In genomic region chr5:132294728-132295504, GRCh38 we compare ENCODE assay signal across 8 cellular contexts. TPM values are rescaled to one million over a fixed set of nuclear protein-coding genes. Genes with fewer than 3 reads are reported as not detected.
A peak's percentile ranks its signal among the peaks of the same experiment; 100 is the strongest.
DNase-seq lines count a peak whose midpoint lies in the region; ATAC-seq and TF ChIP-seq lines count a peak whose summit lies in the region.

No MANE protein-coding gene starts in this region.

- H3K27ac ChIP-seq in ascending aorta, result peak overlapping the region; percentile 89 to 99
- peak overlapping the region; percentile 99 for H3K27ac ChIP-seq in smooth muscle cell (ENCODE audit: low read depth)

- peak overlapping the region; percentile 93 for H3K4me2 ChIP-seq in smooth muscle cell

- peak overlapping the region; percentile 95 for H3K9ac ChIP-seq in smooth muscle cell (ENCODE audit: low read depth)

- ATAC-seq in GM18907 (IDR thresholded peaks at IDR 0.05; ENCODE audit: unreplicated experiment) (peak; percentile 8), HG03460 (IDR thresholded peaks at IDR 0.05; ENCODE audit: unreplicated experiment) (peak; percentile 11), T-helper 17 cell (peak; percentile 50), GM21576 (IDR thresholded peaks at IDR 0.05; ENCODE audit: unreplicated experiment) (no peak)

- H3K4me3 ChIP-seq in ascending aorta, result peak overlapping the region; percentile 71 to 72
- peak overlapping the region; percentile 31 for H3K4me3 ChIP-seq in iPS-11a (ENCODE audit: low read depth, low read length)
- H3K4me3 ChIP-seq in smooth muscle cell, result peak overlapping the region; percentile 64

- WGBS in smooth muscle cell (ENCODE audit: low lambda C conversion rate), result 2% methylated on average over 49 of the region's 50 CpGs

- H3K4me1 ChIP-seq in ascending aorta, result peaks cover 3 to 17% of the 10 kb centered on the region in 2 donors
- peaks cover 10% of the 10 kb centered on the region for H3K4me1 ChIP-seq in smooth muscle cell (ENCODE audit: low read depth)

- H3K4me1 Mint-ChIP-seq in T-helper 17 cell, result peaks cover 15% of the 10 kb centered on the region

- H3K79me2 ChIP-seq in smooth muscle cell (ENCODE audit: low read depth), result peaks cover 8% of the 10 kb centered on the region

- no peak for TF ChIP-seq CTCF in ascending aorta (IDR thresholded peaks at IDR 0.05)
- TF ChIP-seq CTCF in smooth muscle cell (IDR thresholded peaks at IDR 0.05; ENCODE audit: borderline replicate concordance, insufficient read depth, poor library complexity, severe bottlenecking), result no peak

- H3K27me3 Mint-ChIP-seq in T-helper 17 cell, result peaks cover 8% of the 10 kb centered on the region

- intact Hi-C loops in ascending aorta (cut with DNase I), result loop anchor here (1.0 to 10.0 kb wide), 6 partner anchors 30 to 202 kb away; no protein-coding TSS in a partner anchor

- DNase-seq in T-helper 17 cell (peak in 2 of 3 donors; percentile 32 to 52), ascending aorta (ENCODE audit: low spot score in 2 of 2) (peak; percentile 66 to 93), smooth muscle cell (lab: John Stamatoyannopoulos, UW; ENCODE audit: unreplicated experiment) (peak; percentile 44), NCI-H2107 treated with DMSO at 0.1 percent for 48 hours (lab: John Stamatoyannopoulos, UW; ENCODE audit: unreplicated experiment) (no peak)

- H3K4me3 Mint-ChIP-seq in T-helper 17 cell, result peak overlapping the region; percentile 94

- no peaks in the 10 kb centered on the region for H3K36me3 ChIP-seq in ascending aorta
- H3K36me3 ChIP-seq in smooth muscle cell (ENCODE audit: low read depth), result no peaks in the 10 kb centered on the region

- no peaks in the 10 kb centered on the region for H3K27me3 ChIP-seq in ascending aorta
- no peaks in the 10 kb centered on the region for H3K27me3 ChIP-seq in smooth muscle cell (ENCODE audit: low read depth)

- peak overlapping the region; percentile 41 for H3K27ac Mint-ChIP-seq in T-helper 17 cell

- H3K36me3 Mint-ChIP-seq in T-helper 17 cell (ENCODE audit: low read depth), result no peaks in the 10 kb centered on the region

- H2AFZ ChIP-seq in smooth muscle cell (ENCODE audit: low read depth), result peak overlapping the region; percentile 86

- H3K9me3 ChIP-seq in T-helper 17 cell (ENCODE audit: control insufficient read depth, low read length, poor library complexity, severe bottlenecking) (no peaks in the 10 kb centered on the region), ascending aorta (no peaks in the 10 kb centered on the region), smooth muscle cell (replicated peaks; ENCODE audit: low read depth) (no peaks in the 10 kb centered on the region)

- no peaks in the 10 kb centered on the region for H4K20me1 ChIP-seq in smooth muscle cell (ENCODE audit: low read depth)

- peaks cover 6% of the 10 kb centered on the region for H3F3A ChIP-seq in smooth muscle cell (ENCODE audit: low read depth)

RNA-seq across cellular contexts. Expression of gene SLC22A4, which starts 0.7 kb away (rescaled TPM):
- total RNA-seq in T-helper 17 cell, result under 1 TPM in 1 of 2 donors, not detected in 1; 0.70 TPM
- total RNA-seq in ascending aorta, result 18.1 TPM
- 0.45 and 3.8 TPM in 2 replicates for total RNA-seq in smooth muscle cell
- polyA plus RNA-seq in smooth muscle cell, result 1.3 and 3.1 TPM in 2 replicates

RNA-seq across cellular contexts. Expression of gene PDLIM4, which starts 37.4 kb away (rescaled TPM):
- total RNA-seq in T-helper 17 cell (not detected), ascending aorta (49.1 TPM), smooth muscle cell (77.4 and 93.8 TPM in 2 replicates)
- 275 and 338 TPM in 2 replicates for polyA plus RNA-seq in smooth muscle cell

Comparison
In these comparisons a context has a peak if more than half of its experiments do, and no peak if none do; other contexts are left out.
1. RNA of gene PDLIM4, which starts 37.4 kb away (total RNA-seq): 77.4 to 93.8 TPM in smooth muscle cell and 49.1 TPM in ascending aorta (single experiment); not detected in T-helper 17 cell; every median in the first group is over 10 times any median in the second.
2. Peak in every context shown above with its lines, with median percentiles within 50 percentile points of each other: H3K4me3 ChIP-seq.